Comparison of ENCODE assay signal across 13 cellular contexts in genomic region chr3:6250167-6250566, GRCh38.
DNase-seq lines count a peak whose midpoint lies in the region; ATAC-seq and TF ChIP-seq lines count a peak whose summit lies in the region.
"Had no signal": no experiment of that assay in that cellular context is flagged by ENCODE, and none has a peak within 500 bp of the region (broad histone marks: within the 10 kb centered on the region; RNA-seq: fewer than 3 reads in every experiment).

No MANE protein-coding gene starts in this region.

- no peak overlapping the region for H2AFZ ChIP-seq in trophoblast cell (ENCODE audit: insufficient read depth, low read length, poor library complexity)

- no peak overlapping the region for H4K12ac ChIP-seq in trophoblast cell (ENCODE audit: low read depth, low read length)

- no peak overlapping the region for H2AK5ac ChIP-seq in trophoblast cell (ENCODE audit: low read length)

- H3K18ac ChIP-seq in trophoblast cell (ENCODE audit: low read length), result no peak overlapping the region

- CTCF ChIA-PET in activated B cell treated with CpG ODN at 0.5 μM for 24 hours (lab: Charles Lee) (no interaction called here), Caco-2 (lab: Charles Lee) (no interaction called here)

- H3K4me1 ChIP-seq in Caco-2 (no peaks in the 10 kb centered on the region), trophoblast cell (ENCODE audit: control insufficient read depth in 1 of 2, insufficient read depth in 2 of 2, low read length in 2 of 2) (no peaks in the 10 kb centered on the region)
- H3K4me1 ChIP-seq: foreskin keratinocyte, left ventricle myocardium inferior had no signal

- H3K4me2 ChIP-seq in trophoblast cell (ENCODE audit: low read length), result no peak overlapping the region

- BruUV-seq in Caco-2 (replicated peaks; lab: Mats Ljungman, UMichigan), result no TSS peak

- H3K23ac ChIP-seq in trophoblast cell (ENCODE audit: low read length), result no peak overlapping the region

- H3K4me1 Mint-ChIP-seq in activated B cell treated with CpG ODN at 0.5 μM for 24 hours (peaks cover 44% of the 10 kb centered on the region), Caco-2 (ENCODE audit: low read depth, unreplicated experiment) (no peaks in the 10 kb centered on the region)

- no peak overlapping the region for H4K91ac ChIP-seq in trophoblast cell (ENCODE audit: low read depth, low read length)

- TF ChIP-seq CTCF in activated B cell treated with CpG ODN at 0.5 μM for 24 hours (IDR thresholded peaks at IDR 0.05) (no peak), Caco-2 (IDR thresholded peaks at IDR 0.05; ENCODE audit: insufficient read depth in 1 of 2, low read depth in 1 of 2, low read length in 1 of 2, severe bottlenecking in 1 of 2, unreplicated experiment in 1 of 2) (no peak)

- H3K27ac ChIP-seq in trophoblast cell (ENCODE audit: low read depth, low read length), result no peak overlapping the region
- H3K27ac ChIP-seq: foreskin keratinocyte, left ventricle myocardium inferior had no signal

- no peak overlapping the region for H3K4ac ChIP-seq in trophoblast cell (ENCODE audit: low read depth, low read length)

- ATAC-seq in GM18907 (IDR thresholded peaks at IDR 0.05; ENCODE audit: unreplicated experiment), result peak; percentile 99
- ATAC-seq in GM21717 (IDR thresholded peaks at IDR 0.05; ENCODE audit: unreplicated experiment), result peak; percentile 99
- peak; percentile 100 for ATAC-seq in HG03159 (IDR thresholded peaks at IDR 0.05; ENCODE audit: unreplicated experiment)
- ATAC-seq in activated B cell treated with CpG ODN at 0.5 μM for 24 hours (ENCODE audit: low read depth), result peak; percentile 94
- no peak for ATAC-seq in left ventricle myocardium superior
- ATAC-seq: foreskin keratinocyte, HCT116 had no signal

- DNase-seq in activated B cell treated with CpG ODN at 0.5 μM for 24 hours (no peak), Caco-2 (no peak), left ventricle myocardium superior (no peak), amniotic stem cell (lab: John Stamatoyannopoulos, UW) (no peak), trophoblast cell (no peak)
- DNase-seq: activated effector memory CD4-positive, alpha-beta T cell treated with anti-CD3 and anti-CD28 coated beads, Interleukin-2, amount 50 U/mL, for 16 hours; foreskin keratinocyte; left ventricle myocardium inferior; stimulated activated CD4-positive, alpha-beta T cell treated with anti-CD3 and anti-CD28 coated beads, Interleukin-4, amount 100 ng/mL, for 1 hour had no signal

- no peak overlapping the region for H4K8ac ChIP-seq in trophoblast cell (ENCODE audit: low read depth, low read length)

- H3K79me2 ChIP-seq in trophoblast cell (ENCODE audit: control insufficient read depth, insufficient read depth, low read length, poor library complexity), result no peaks in the 10 kb centered on the region

- H3K14ac ChIP-seq in trophoblast cell (ENCODE audit: low read length), result no peak overlapping the region

- no peaks in the 10 kb centered on the region for H3K79me1 ChIP-seq in trophoblast cell (ENCODE audit: low read length)

- no peak overlapping the region for H3K9ac ChIP-seq in trophoblast cell (ENCODE audit: low read length)

- POLR2A ChIA-PET in activated B cell treated with CpG ODN at 0.5 μM for 24 hours (lab: Charles Lee), result no interaction called here
- POLR2A ChIA-PET in Caco-2 (lab: Charles Lee), result no interaction called here

- H3K27me3 ChIP-seq in Caco-2 (replicated peaks; ENCODE audit: control insufficient read depth, insufficient read depth, low read length), result no peaks in the 10 kb centered on the region
- H3K27me3 ChIP-seq in trophoblast cell (ENCODE audit: insufficient read depth, low read length), result no peaks in the 10 kb centered on the region
- H3K27me3 ChIP-seq: foreskin keratinocyte had no signal

- H3K9me3 Mint-ChIP-seq in activated B cell treated with CpG ODN at 0.5 μM for 24 hours (peaks cover 2% of the 10 kb centered on the region), Caco-2 (ENCODE audit: unreplicated experiment) (no peaks in the 10 kb centered on the region)

- intact Hi-C loops in activated B cell treated with CpG ODN at 0.5 μM for 24 hours (cut with micrococcal nuclease), result no loop called here
- intact Hi-C loops in Caco-2 (cut with micrococcal nuclease; ENCODE audit: unreplicated experiment), result no loop called here
- intact Hi-C loops in left ventricle myocardium superior (cut with micrococcal nuclease), result no loop called here

- H3K9me3 ChIP-seq in Caco-2 (no peaks in the 10 kb centered on the region), trophoblast cell (ENCODE audit: insufficient read depth, low read depth, low read length) (no peaks in the 10 kb centered on the region)

- H3K36me3 ChIP-seq in Caco-2 (ENCODE audit: control insufficient read depth, insufficient read depth, low read length), result no peaks in the 10 kb centered on the region
- no peaks in the 10 kb centered on the region for H3K36me3 ChIP-seq in trophoblast cell (ENCODE audit: control insufficient read depth in 1 of 2, insufficient read depth in 2 of 2, low read length in 2 of 2)
- H3K36me3 ChIP-seq: left ventricle myocardium inferior had no signal

- H3K4me3 Mint-ChIP-seq in activated B cell treated with CpG ODN at 0.5 μM for 24 hours (peak overlapping the region; percentile 40), Caco-2 (ENCODE audit: unreplicated experiment) (no peak overlapping the region)

- H3K27ac Mint-ChIP-seq in activated B cell treated with CpG ODN at 0.5 μM for 24 hours, result peak overlapping the region; percentile 33
- no peak overlapping the region for H3K27ac Mint-ChIP-seq in Caco-2 (ENCODE audit: unreplicated experiment)

- H3K4me3 ChIP-seq in Caco-2 (ENCODE audit: low read depth, low read length) (no peak overlapping the region), trophoblast cell (ENCODE audit: low read depth, low read length) (no peak overlapping the region)
- H3K4me3 ChIP-seq: left ventricle myocardium inferior had no signal

- no peak overlapping the region for H2BK5ac ChIP-seq in trophoblast cell (ENCODE audit: low read depth, low read length, poor library complexity)

- H3K36me3 Mint-ChIP-seq in activated B cell treated with CpG ODN at 0.5 μM for 24 hours (ENCODE audit: low read depth) (no peaks in the 10 kb centered on the region), Caco-2 (ENCODE audit: insufficient read depth, unreplicated experiment) (no peaks in the 10 kb centered on the region)

- no peak overlapping the region for H2BK12ac ChIP-seq in trophoblast cell (ENCODE audit: low read length)

- no peak overlapping the region for H2BK120ac ChIP-seq in trophoblast cell (ENCODE audit: insufficient read depth, low read length, poor library complexity)

- H3K27me3 Mint-ChIP-seq in activated B cell treated with CpG ODN at 0.5 μM for 24 hours (no peaks in the 10 kb centered on the region), Caco-2 (ENCODE audit: insufficient read depth, unreplicated experiment) (no peaks in the 10 kb centered on the region)
